19 cellular contexts compared by ENCODE assay signal in genomic region chr6:127204278-127204677, GRCh38.
"Had no signal": no experiment of that assay in that cellular context is flagged by ENCODE, and none has a peak within 500 bp of the region (broad histone marks: within the 10 kb centered on the region; RNA-seq: fewer than 3 reads in every experiment).

No MANE protein-coding gene starts in this region.

- H3K27ac ChIP-seq: foreskin keratinocyte, neural progenitor cell, prostate gland, right atrium auricular region, transverse colon had no signal

- H3K4me1 Mint-ChIP-seq: activated CD4-positive, alpha-beta T cell treated with anti-CD3 and anti-CD28 coated beads for 36 hours; activated T-helper 17 cell treated with anti-CD3 and anti-CD28 coated beads, Interleukin-2, amount 50 U/mL, for 72 hours; brain; memory B cell; naive B cell had no signal

- H3K27ac Mint-ChIP-seq: activated CD4-positive, alpha-beta T cell treated with anti-CD3 and anti-CD28 coated beads for 36 hours; activated CD8-positive, alpha-beta T cell treated with anti-CD3 and anti-CD28 coated beads for 36 hours; activated T-helper 17 cell treated with anti-CD3 and anti-CD28 coated beads, Interleukin-2, amount 50 U/mL, for 72 hours; brain; memory B cell; naive B cell; neural progenitor cell; WTC11 had no signal

- H3K9ac ChIP-seq: neural progenitor cell had no signal

- H3K9me3 Mint-ChIP-seq: activated CD8-positive, alpha-beta T cell treated with anti-CD3 and anti-CD28 coated beads for 36 hours; activated T-helper 17 cell treated with anti-CD3 and anti-CD28 coated beads, Interleukin-2, amount 50 U/mL, for 72 hours; brain; memory B cell; naive B cell; neural progenitor cell; WTC11 had no signal

- H3K4me3 Mint-ChIP-seq: activated CD4-positive, alpha-beta T cell treated with anti-CD3 and anti-CD28 coated beads for 36 hours; activated CD8-positive, alpha-beta T cell treated with anti-CD3 and anti-CD28 coated beads for 36 hours; activated T-helper 17 cell treated with anti-CD3 and anti-CD28 coated beads, Interleukin-2, amount 50 U/mL, for 72 hours; brain; memory B cell; naive B cell; neural progenitor cell; WTC11 had no signal

- ATAC-seq: activated CD4-positive, alpha-beta T cell treated with anti-CD3 and anti-CD28 coated beads for 36 hours; activated CD8-positive, alpha-beta T cell treated with anti-CD3 and anti-CD28 coated beads for 36 hours; activated T-helper 17 cell treated with anti-CD3 and anti-CD28 coated beads, Interleukin-2, amount 50 U/mL, for 72 hours; foreskin keratinocyte; left ventricle myocardium superior; mucosa of descending colon; stimulated activated naive CD8-positive, alpha-beta T cell treated with anti-CD3 and anti-CD28 coated beads, Interleukin-15, Interleukin-2, amounts not matched to agents 100 U/mL and 50 U/mL, for 24 hours; WTC11 had no signal

- H3K36me3 Mint-ChIP-seq: brain, memory B cell, naive B cell, neural progenitor cell, WTC11 had no signal

- DNase-seq: activated CD4-positive, alpha-beta T cell treated with anti-CD3 and anti-CD28 coated beads for 36 hours; activated CD8-positive, alpha-beta T cell treated with anti-CD3 and anti-CD28 coated beads for 36 hours; activated naive CD4-positive, alpha-beta T cell; activated T-cell treated with anti-CD3 and anti-CD28 coated beads, Interleukin-2, amount 50 U/mL, for 1 hour; anterior cingulate cortex; caudate nucleus; foreskin keratinocyte; left ventricle myocardium superior; mucosa of descending colon; naive B cell; stimulated activated naive CD8-positive, alpha-beta T cell treated with anti-CD3 and anti-CD28 coated beads, Interleukin-15, Interleukin-2, amounts not matched to agents 100 U/mL and 50 U/mL, for 24 hours; transverse colon had no signal

- H3K4me3 ChIP-seq: mucosa of descending colon, neural progenitor cell, prostate gland, right atrium auricular region, transverse colon had no signal

- H3K36me3 ChIP-seq: neural progenitor cell, prostate gland, right atrium auricular region, transverse colon had no signal

- H2AFZ ChIP-seq: neural progenitor cell had no signal

- H3K4me1 ChIP-seq: foreskin keratinocyte, prostate gland, right atrium auricular region, transverse colon had no signal

- H3K9me3 ChIP-seq: mucosa of descending colon, prostate gland, right atrium auricular region, transverse colon had no signal

- H3K4me2 ChIP-seq: neural progenitor cell had no signal

- H3K27me3 Mint-ChIP-seq: brain had no signal

- H3K27me3 ChIP-seq: neural progenitor cell, right atrium auricular region, transverse colon had no signal
